Comparison of ENCODE assay signal across 27 cellular contexts in genomic region chr1:106366627-106367319, GRCh38.
"Had no signal": no experiment of that assay in that cellular context is flagged by ENCODE, and none has a peak within 500 bp of the region (broad histone marks: within the 10 kb centered on the region; RNA-seq: fewer than 3 reads in every experiment).

No MANE protein-coding gene starts in this region.

- H3K4me3 ChIP-seq: adrenal gland, body of pancreas, breast epithelium, SJSA1 had no signal

- H3K36me3 ChIP-seq: adrenal gland, breast epithelium, SJSA1 had no signal

- H3K27me3 ChIP-seq: adrenal gland, body of pancreas, breast epithelium, SJSA1 had no signal

- H3K27ac ChIP-seq: adrenal gland, body of pancreas, breast epithelium, SJSA1, VCaP had no signal

- FAIRE-seq: astrocyte, TTC549 had no signal

- H3K9me3 ChIP-seq: adrenal gland, body of pancreas, SJSA1, SK-N-SH had no signal

- H3K4me1 ChIP-seq: adrenal gland, body of pancreas, breast epithelium, SJSA1 had no signal

- DNase-seq: activated CD4-positive, alpha-beta T cell treated with anti-CD3 and anti-CD28 coated beads for 1 hour; activated CD4-positive, alpha-beta T cell treated with anti-CD3 and anti-CD28 coated beads for 48 hours; activated CD4-positive, CD25-positive, alpha-beta regulatory T cell; activated CD8-positive, alpha-beta T cell treated with anti-CD3 and anti-CD28 coated beads for 36 hours; activated effector memory CD4-positive, alpha-beta T cell treated with anti-CD3 and anti-CD28 coated beads, Interleukin-2, amount 50 U/mL, for 16 hours; activated naive CD4-positive, alpha-beta T cell; activated T-cell treated with anti-CD3 and anti-CD28 coated beads, Interleukin-2, amount 50 U/mL, for 1 hour; activated T-cell treated with anti-CD3 and anti-CD28 coated beads, Interleukin-2, amount 50 U/mL, for 72 hours; adrenal gland; body of pancreas; Karpas-422; NCI-H1048; NCI-H1105 treated with DMSO at 0.1 percent for 48 hours; NCI-H1436; NCI-H1694; NCI-H1930; NCI-H345; NCI-H524 treated with DMSO at 0.1 percent for 48 hours; SHP77; SK-N-SH had no signal

- ATAC-seq: activated CD8-positive, alpha-beta T cell treated with anti-CD3 and anti-CD28 coated beads for 36 hours; activated T-cell treated with anti-CD3 and anti-CD28 coated beads, Interleukin-2, amount 50 U/mL, for 72 hours; activated T-helper 17 cell treated with anti-CD3 and anti-CD28 coated beads, Interleukin-2, amount 50 U/mL, for 72 hours; body of pancreas; Panc1 had no signal
